In genomic region chr10:99532687-99533495, GRCh38 we compare ENCODE assay signal across 8 cellular contexts. TPM values are rescaled to one million over a fixed set of nuclear protein-coding genes. Genes with fewer than 3 reads are reported as not detected.
DNase-seq lines count a peak whose midpoint lies in the region; ATAC-seq, FAIRE-seq and TF ChIP-seq lines count a peak whose summit lies in the region.

Gene NKX2-3 (plus strand): TSS chr10:99532942. CDS start chr10:99533132, 190 bp downstream.

- peaks cover 24 to 62% (median 42%) of the 10 kb centered on the region in 4 donors for H3K4me1 Mint-ChIP-seq in CD4-positive, alpha-beta memory T cell
- H3K4me1 Mint-ChIP-seq in GM23338, result peaks cover 54% of the 10 kb centered on the region

- H4K20me1 ChIP-seq in GM23338 (replicated peaks; ENCODE audit: insufficient read depth), result peaks cover 35% of the 10 kb centered on the region

- no peaks in the 10 kb centered on the region for H3K9me3 Mint-ChIP-seq in CD4-positive, alpha-beta memory T cell
- H3K9me3 Mint-ChIP-seq in GM23338, result no peaks in the 10 kb centered on the region; the same call in 1 of the 3 replicates

- H3K36me3 ChIP-seq in CD4-positive, alpha-beta memory T cell (ENCODE audit: insufficient read depth, low read length), result no peaks in the 10 kb centered on the region
- H3K36me3 ChIP-seq in GM23338 (ENCODE audit: insufficient read depth), result no peaks in the 10 kb centered on the region
- H3K36me3 ChIP-seq in esophagus muscularis mucosa, result no peaks in the 10 kb centered on the region
- H3K36me3 ChIP-seq in pancreas, result no peaks in the 10 kb centered on the region
- no peaks in the 10 kb centered on the region for H3K36me3 ChIP-seq in ascending aorta

- H3F3A ChIP-seq in GM23338 (replicated peaks; ENCODE audit: low read depth), result peaks cover 39% of the 10 kb centered on the region

- no peak within 1 kb of the TSS for H3K27ac Mint-ChIP-seq in CD4-positive, alpha-beta memory T cell
- H3K27ac Mint-ChIP-seq in GM23338, result no peak within 1 kb of the TSS

- no peak within 1 kb of the TSS for H2AFZ ChIP-seq in GM23338

- intact Hi-C loops in CD4-positive, alpha-beta memory T cell (cut with micrococcal nuclease), result no loop called here
- intact Hi-C loops in esophagus muscularis mucosa (cut with DNase I) (no loop called here), pancreas (cut with DNase I) (no loop called here), ascending aorta (cut with DNase I) (no loop called here)

- H3K4me3 ChIP-seq in CD4-positive, alpha-beta memory T cell (ENCODE audit: low read length in 2 of 2), result no peak within 1 kb of the TSS
- H3K4me3 ChIP-seq in GM23338, result peak within 1 kb of the TSS; percentile 34
- peak within 1 kb of the TSS; percentile 24 to 39 (median 31) for H3K4me3 ChIP-seq in esophagus muscularis mucosa
- peak within 1 kb of the TSS in 1 of 4 donors; percentile 25 for H3K4me3 ChIP-seq in pancreas
- H3K4me3 ChIP-seq in ascending aorta, result peak within 1 kb of the TSS in 1 of 2 donors; percentile 8

- WGBS in esophagus muscularis mucosa, result 4% methylated on average over 18 of the region's 51 CpGs
- WGBS in pancreas, 2 donors, result 7% methylated on average over 51 of the region's 51 CpGs

- no peaks in the 10 kb centered on the region for H3K9me3 ChIP-seq in CD4-positive, alpha-beta memory T cell (ENCODE audit: control insufficient read depth in 1 of 2, low read length in 2 of 2)
- H3K9me3 ChIP-seq in esophagus muscularis mucosa (no peaks in the 10 kb centered on the region), pancreas (no peaks in the 10 kb centered on the region), ascending aorta (no peaks in the 10 kb centered on the region)

- no peaks in the 10 kb centered on the region for H3K9me2 ChIP-seq in GM23338 (ENCODE audit: insufficient read depth)

- peak; percentile 73 for FAIRE-seq in pancreas (lab: Jason Lieb, UNC)

- CTCF ChIA-PET in CD4-positive, alpha-beta memory T cell (lab: Charles Lee; ENCODE audit: partially characterized antibody), result no interaction called here

- H3K27ac ChIP-seq in CD4-positive, alpha-beta memory T cell (ENCODE audit: low read depth, low read length), result no peak within 1 kb of the TSS
- H3K27ac ChIP-seq in GM23338 (ENCODE audit: low read depth), result no peak within 1 kb of the TSS
- no peak within 1 kb of the TSS for H3K27ac ChIP-seq in esophagus muscularis mucosa (replicated peaks in 1 of 4)
- H3K27ac ChIP-seq in pancreas, result peak within 1 kb of the TSS in 1 of 4 donors; percentile 16
- H3K27ac ChIP-seq in ascending aorta, result no peak within 1 kb of the TSS

- H3K4me1 ChIP-seq in CD4-positive, alpha-beta memory T cell (ENCODE audit: insufficient read depth, low read length), result peaks cover 29% of the 10 kb centered on the region
- H3K4me1 ChIP-seq in GM23338 (ENCODE audit: insufficient read depth) (peaks cover 55% of the 10 kb centered on the region), esophagus muscularis mucosa (peaks cover 34 to 82% (median 67%) of the 10 kb centered on the region in 4 donors), pancreas (peaks cover 0 to 4% (median 0%) of the 10 kb centered on the region in 3 donors), ascending aorta (peaks cover 0 to 5% of the 10 kb centered on the region in 2 donors)

- peaks cover 38% of the 10 kb centered on the region for H3K27me3 ChIP-seq in CD4-positive, alpha-beta memory T cell (ENCODE audit: insufficient read depth, low read length)
- H3K27me3 ChIP-seq in GM23338 (ENCODE audit: insufficient read depth), result peaks cover 100% of the 10 kb centered on the region
- peaks cover 13 to 100% (median 94%) of the 10 kb centered on the region in 4 donors for H3K27me3 ChIP-seq in esophagus muscularis mucosa
- peaks cover 11 to 82% (median 27%) of the 10 kb centered on the region in 4 donors for H3K27me3 ChIP-seq in pancreas
- peaks cover 11% of the 10 kb centered on the region for H3K27me3 ChIP-seq in ascending aorta

- peak within 1 kb of the TSS; percentile 62 for H3K4me2 ChIP-seq in GM23338

- no peak for DNase-seq in CD4-positive, alpha-beta memory T cell
- DNase-seq in GM23338 (ENCODE audit: low spot score) (peak; percentile 93), RPMI8226 (peak; percentile 62), esophagus muscularis mucosa (ENCODE audit: extremely low spot score) (no peak), pancreas (peak in 5 of 6 donors; percentile 24 to 77 (median 56)), globus pallidus (ENCODE audit: low spot score) (no peak), ascending aorta (ENCODE audit: low spot score in 2 of 2) (no peak), LoVo (ENCODE audit: low spot score) (no peak)

- H3K36me3 Mint-ChIP-seq in CD4-positive, alpha-beta memory T cell, result no peaks in the 10 kb centered on the region
- no peaks in the 10 kb centered on the region; the same call in 2 of the 3 replicates for H3K36me3 Mint-ChIP-seq in GM23338 (ENCODE audit: low read depth)

- ATAC-seq in GM23338 (peak; percentile 24), pancreas (peak in 3 of 4 donors; percentile 37 to 64 (median 63))

- no peaks in the 10 kb centered on the region for H3K79me2 ChIP-seq in GM23338 (replicated peaks; ENCODE audit: insufficient read depth)

- peaks cover 60 to 69% of the 10 kb centered on the region in 2 donors for H3K27me3 Mint-ChIP-seq in CD4-positive, alpha-beta memory T cell
- peaks cover 97% of the 10 kb centered on the region for H3K27me3 Mint-ChIP-seq in GM23338 (ENCODE audit: insufficient read depth, low read depth, poor library complexity)

- TF ChIP-seq CTCF in GM23338 (conservative IDR thresholded peaks at IDR 0.05; ENCODE audit: low read depth in 2 of 2) (no peak), esophagus muscularis mucosa (IDR thresholded peaks at IDR 0.05) (no peak), pancreas (IDR thresholded peaks at IDR 0.05) (no peak), ascending aorta (IDR thresholded peaks at IDR 0.05) (no peak)

- POLR2A ChIA-PET in CD4-positive, alpha-beta memory T cell (lab: Charles Lee; ENCODE audit: partially characterized antibody), result no interaction called here

- H3K4me3 Mint-ChIP-seq in CD4-positive, alpha-beta memory T cell, result peak within 1 kb of the TSS in 5 of 8 donors; percentile 39 to 72 (median 61)
- H3K4me3 Mint-ChIP-seq in GM23338, result peak within 1 kb of the TSS; percentile 57

- TF ChIP-seq EP300 in esophagus muscularis mucosa (IDR thresholded peaks at IDR 0.05), result no peak

- TF ChIP-seq POLR2A in esophagus muscularis mucosa (IDR thresholded peaks at IDR 0.05; ENCODE audit: low read depth), result no peak

TF ChIP-seq in GM23338, 12 proteins besides CTCF, POLR2A, EP300 and RAD21 (continues in another document):
- no peak for TF ChIP-seq CREB1 (CRISPR knock-in tag; IDR thresholded peaks at IDR 0.05; ENCODE audit: low read depth)
- TF ChIP-seq STAT1 (IDR thresholded peaks at IDR 0.05; ENCODE audit: unreplicated experiment), result no peak

RNA-seq across cellular contexts. Expression of gene NKX2-3, which starts in this region (rescaled TPM):
- total RNA-seq in CD4-positive, alpha-beta memory T cell, result not detected
- polyA plus RNA-seq in CD4-positive, alpha-beta memory T cell, result under 1 TPM in 1 of 2 donors, not detected in 1; 0.09 TPM
- not detected in 2 replicates for total RNA-seq in GM23338 (2014; rRNA removed; shearing (Covaris generic))
- polyA plus RNA-seq in GM23338 (2016; fragmentation: Nextera tagmentation; extraction: Ambion mirVana), result not detected in 2 replicates
- total RNA-seq in esophagus muscularis mucosa, result under 1 TPM in 2 of 4 donors, not detected in 2; 0.19 to 0.34 TPM
- 1 to 10 TPM in 3 of 6 donors, under 1 TPM in 3; 0.28 to 2.3 (median 1.2) TPM for total RNA-seq in pancreas
- 1 to 10 TPM; 1.0 to 6.2 TPM for polyA plus RNA-seq in pancreas
- not detected for total RNA-seq in ascending aorta

Comparison
In these comparisons a context has a peak if more than half of its experiments do, and no peak if none do; other contexts are left out.
1. Peak in DNase-seq, ATAC-seq, H3K4me3 ChIP-seq and H3K4me2 ChIP-seq in GM23338; RNA of the gene not detected or under 1 TPM.
2. DNase-seq: peak in RPMI8226 (single experiment) and pancreas (5 of 6); none in CD4-positive, alpha-beta memory T cell (0 of 5), esophagus muscularis mucosa (single experiment), globus pallidus (single experiment), ascending aorta (0 of 2) and LoVo (single experiment).
3. H3K4me3 ChIP-seq: peak in esophagus muscularis mucosa (4 of 4); none in CD4-positive, alpha-beta memory T cell (0 of 2).